In genomic region chr15:22838292-22839042, GRCh38 we compare ENCODE assay signal across 1 cellular context.
TF ChIP-seq lines count a peak whose summit lies in the region.

TSS of gene NIPA2 (plus strand) at chr15:22838666. CDS start at chr15:22851732, 13,066 bp downstream.

TF ChIP-seq in WTC11, 78 proteins besides CTCF, POLR2A, EP300 and RAD21 (continued from another document and continues in another):
- TF ChIP-seq IRF1 (CRISPR knock-in tag; IDR thresholded peaks at IDR 0.05) (no peak), KAT7 (CRISPR knock-in tag; IDR thresholded peaks at IDR 0.05; ENCODE audit: borderline replicate concordance) (0 out of 2 replicates have a peak, but pooled peaks have one; percentile 47), E2F4 (CRISPR knock-in tag; IDR thresholded peaks at IDR 0.05; ENCODE audit: borderline replicate concordance, low read depth) (no peak), STAT6 (CRISPR knock-in tag; conservative IDR thresholded peaks at IDR 0.05; ENCODE audit: low read depth) (no peak), TEAD4 (CRISPR knock-in tag; IDR thresholded peaks at IDR 0.05) (no peak), HMGA2 (CRISPR knock-in tag; IDR thresholded peaks at IDR 0.05) (no peak), TP53 (CRISPR knock-in tag; IDR thresholded peaks at IDR 0.05) (no peak), ZNF512 (CRISPR knock-in tag; IDR thresholded peaks at IDR 0.05; ENCODE audit: borderline replicate concordance) (no peak), NFATC4 (CRISPR knock-in tag; IDR thresholded peaks at IDR 0.05) (no peak), ATF1 (CRISPR knock-in tag; IDR thresholded peaks at IDR 0.05) (no peak), ZMAT4 (CRISPR knock-in tag; IDR thresholded peaks at IDR 0.05) (no peak), GABPB1 (CRISPR knock-in tag; IDR thresholded peaks at IDR 0.05) (peak; percentile 85), ZNF263 (CRISPR knock-in tag; IDR thresholded peaks at IDR 0.05; ENCODE audit: low read depth) (no peak), ZNF532 (CRISPR knock-in tag; IDR thresholded peaks at IDR 0.05; ENCODE audit: borderline replicate concordance) (no peak), FOXJ3 (CRISPR knock-in tag; IDR thresholded peaks at IDR 0.05; ENCODE audit: borderline replicate concordance) (no peak), ATF3 (CRISPR knock-in tag; conservative IDR thresholded peaks at IDR 0.05) (no peak), AR (CRISPR knock-in tag; IDR thresholded peaks at IDR 0.05) (no peak), OVOL2 (CRISPR knock-in tag; IDR thresholded peaks at IDR 0.05; ENCODE audit: borderline replicate concordance) (no peak), MXD4 (CRISPR knock-in tag; IDR thresholded peaks at IDR 0.05; ENCODE audit: borderline replicate concordance) (no peak), TEAD1 (CRISPR knock-in tag; IDR thresholded peaks at IDR 0.05) (no peak), ZBTB43 (CRISPR knock-in tag; IDR thresholded peaks at IDR 0.05) (no peak), ZNF219 (CRISPR knock-in tag; IDR thresholded peaks at IDR 0.05; ENCODE audit: borderline replicate concordance) (no peak)
- TF ChIP-seq, protein P1, sequence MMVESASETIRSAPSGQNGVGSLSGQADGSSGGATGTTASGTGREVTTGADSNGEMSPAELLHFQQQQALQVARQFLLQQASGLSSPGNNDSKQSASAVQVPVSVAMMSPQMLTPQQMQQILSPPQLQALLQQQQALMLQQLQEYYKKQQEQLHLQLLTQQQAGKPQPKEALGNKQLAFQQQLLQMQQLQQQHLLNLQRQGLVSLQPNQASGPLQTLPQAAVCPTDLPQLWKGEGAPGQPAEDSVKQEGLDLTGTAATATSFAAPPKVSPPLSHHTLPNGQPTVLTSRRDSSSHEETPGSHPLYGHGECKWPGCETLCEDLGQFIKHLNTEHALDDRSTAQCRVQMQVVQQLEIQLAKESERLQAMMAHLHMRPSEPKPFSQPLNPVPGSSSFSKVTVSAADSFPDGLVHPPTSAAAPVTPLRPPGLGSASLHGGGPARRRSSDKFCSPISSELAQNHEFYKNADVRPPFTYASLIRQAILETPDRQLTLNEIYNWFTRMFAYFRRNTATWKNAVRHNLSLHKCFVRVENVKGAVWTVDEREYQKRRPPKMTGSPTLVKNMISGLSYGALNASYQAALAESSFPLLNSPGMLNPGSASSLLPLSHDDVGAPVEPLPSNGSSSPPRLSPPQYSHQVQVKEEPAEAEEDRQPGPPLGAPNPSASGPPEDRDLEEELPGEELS (CRISPR knock-in tag; IDR thresholded peaks at IDR 0.05) = 0 out of 2 replicates have a peak, but pooled peaks have one; percentile 13
- TF ChIP-seq, protein P2, sequence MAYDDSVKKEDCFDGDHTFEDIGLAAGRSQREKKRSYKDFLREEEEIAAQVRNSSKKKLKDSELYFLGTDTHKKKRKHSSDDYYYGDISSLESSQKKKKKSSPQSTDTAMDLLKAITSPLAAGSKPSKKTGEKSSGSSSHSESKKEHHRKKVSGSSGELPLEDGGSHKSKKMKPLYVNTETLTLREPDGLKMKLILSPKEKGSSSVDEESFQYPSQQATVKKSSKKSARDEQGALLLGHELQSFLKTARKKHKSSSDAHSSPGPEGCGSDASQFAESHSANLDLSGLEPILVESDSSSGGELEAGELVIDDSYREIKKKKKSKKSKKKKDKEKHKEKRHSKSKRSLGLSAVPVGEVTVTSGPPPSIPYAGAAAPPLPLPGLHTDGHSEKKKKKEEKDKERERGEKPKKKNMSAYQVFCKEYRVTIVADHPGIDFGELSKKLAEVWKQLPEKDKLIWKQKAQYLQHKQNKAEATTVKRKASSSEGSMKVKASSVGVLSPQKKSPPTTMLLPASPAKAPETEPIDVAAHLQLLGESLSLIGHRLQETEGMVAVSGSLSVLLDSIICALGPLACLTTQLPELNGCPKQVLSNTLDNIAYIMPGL (CRISPR knock-in tag; IDR thresholded peaks at IDR 0.05) = no peak; the same call in 1 of the 2 replicates
- TF ChIP-seq, protein P3, sequence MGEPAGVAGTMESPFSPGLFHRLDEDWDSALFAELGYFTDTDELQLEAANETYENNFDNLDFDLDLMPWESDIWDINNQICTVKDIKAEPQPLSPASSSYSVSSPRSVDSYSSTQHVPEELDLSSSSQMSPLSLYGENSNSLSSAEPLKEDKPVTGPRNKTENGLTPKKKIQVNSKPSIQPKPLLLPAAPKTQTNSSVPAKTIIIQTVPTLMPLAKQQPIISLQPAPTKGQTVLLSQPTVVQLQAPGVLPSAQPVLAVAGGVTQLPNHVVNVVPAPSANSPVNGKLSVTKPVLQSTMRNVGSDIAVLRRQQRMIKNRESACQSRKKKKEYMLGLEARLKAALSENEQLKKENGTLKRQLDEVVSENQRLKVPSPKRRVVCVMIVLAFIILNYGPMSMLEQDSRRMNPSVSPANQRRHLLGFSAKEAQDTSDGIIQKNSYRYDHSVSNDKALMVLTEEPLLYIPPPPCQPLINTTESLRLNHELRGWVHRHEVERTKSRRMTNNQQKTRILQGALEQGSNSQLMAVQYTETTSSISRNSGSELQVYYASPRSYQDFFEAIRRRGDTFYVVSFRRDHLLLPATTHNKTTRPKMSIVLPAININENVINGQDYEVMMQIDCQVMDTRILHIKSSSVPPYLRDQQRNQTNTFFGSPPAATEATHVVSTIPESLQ (CRISPR knock-in tag; IDR thresholded peaks at IDR 0.05) = peak; percentile 65; the same call in 1 of the 2 replicates
